ENCODE assay signal across 1 cellular context in the genomic region with DNA sequence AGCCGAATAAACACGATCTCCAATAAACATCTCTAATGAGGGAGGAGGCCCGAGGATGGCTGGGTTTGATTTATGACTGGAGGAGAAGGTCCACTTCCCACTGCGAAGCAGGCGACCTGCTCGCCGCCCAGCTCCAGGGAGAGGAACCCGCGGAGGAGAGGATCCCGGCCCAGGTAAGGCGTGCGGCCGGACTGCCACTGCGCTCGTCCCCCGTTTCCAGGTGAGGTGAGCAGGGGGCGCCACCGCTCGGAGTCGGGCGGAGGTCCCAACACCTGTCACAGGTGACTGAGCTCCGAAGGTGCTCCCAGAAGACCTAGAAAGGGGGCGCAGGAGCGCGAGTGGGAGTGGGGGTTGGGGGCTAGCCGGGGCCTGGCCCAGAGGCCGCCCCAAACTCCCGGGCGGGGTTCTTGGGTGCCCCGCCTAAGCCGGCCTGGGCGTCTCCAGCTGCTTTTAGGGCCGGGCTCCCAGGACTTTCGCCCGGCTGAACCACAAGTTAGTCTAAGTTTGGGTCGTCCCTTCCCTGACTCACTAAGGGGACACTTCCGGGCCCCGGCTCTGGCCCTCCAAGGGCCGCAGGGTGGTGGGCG.
TF ChIP-seq lines count a peak whose summit lies in the region.

No MANE protein-coding gene starts in this region.

TF ChIP-seq in WTC11, 78 proteins besides CTCF, POLR2A, EP300 and RAD21 (continued from another document):
- TF ChIP-seq, protein P1, sequence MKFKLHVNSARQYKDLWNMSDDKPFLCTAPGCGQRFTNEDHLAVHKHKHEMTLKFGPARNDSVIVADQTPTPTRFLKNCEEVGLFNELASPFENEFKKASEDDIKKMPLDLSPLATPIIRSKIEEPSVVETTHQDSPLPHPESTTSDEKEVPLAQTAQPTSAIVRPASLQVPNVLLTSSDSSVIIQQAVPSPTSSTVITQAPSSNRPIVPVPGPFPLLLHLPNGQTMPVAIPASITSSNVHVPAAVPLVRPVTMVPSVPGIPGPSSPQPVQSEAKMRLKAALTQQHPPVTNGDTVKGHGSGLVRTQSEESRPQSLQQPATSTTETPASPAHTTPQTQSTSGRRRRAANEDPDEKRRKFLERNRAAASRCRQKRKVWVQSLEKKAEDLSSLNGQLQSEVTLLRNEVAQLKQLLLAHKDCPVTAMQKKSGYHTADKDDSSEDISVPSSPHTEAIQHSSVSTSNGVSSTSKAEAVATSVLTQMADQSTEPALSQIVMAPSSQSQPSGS (CRISPR knock-in tag; IDR thresholded peaks at IDR 0.05; ENCODE audit: borderline replicate concordance, low read depth) = no peak
- no peak for TF ChIP-seq ZBTB21 (CRISPR knock-in tag; IDR thresholded peaks at IDR 0.05; ENCODE audit: borderline replicate concordance)
- TF ChIP-seq, protein P2, sequence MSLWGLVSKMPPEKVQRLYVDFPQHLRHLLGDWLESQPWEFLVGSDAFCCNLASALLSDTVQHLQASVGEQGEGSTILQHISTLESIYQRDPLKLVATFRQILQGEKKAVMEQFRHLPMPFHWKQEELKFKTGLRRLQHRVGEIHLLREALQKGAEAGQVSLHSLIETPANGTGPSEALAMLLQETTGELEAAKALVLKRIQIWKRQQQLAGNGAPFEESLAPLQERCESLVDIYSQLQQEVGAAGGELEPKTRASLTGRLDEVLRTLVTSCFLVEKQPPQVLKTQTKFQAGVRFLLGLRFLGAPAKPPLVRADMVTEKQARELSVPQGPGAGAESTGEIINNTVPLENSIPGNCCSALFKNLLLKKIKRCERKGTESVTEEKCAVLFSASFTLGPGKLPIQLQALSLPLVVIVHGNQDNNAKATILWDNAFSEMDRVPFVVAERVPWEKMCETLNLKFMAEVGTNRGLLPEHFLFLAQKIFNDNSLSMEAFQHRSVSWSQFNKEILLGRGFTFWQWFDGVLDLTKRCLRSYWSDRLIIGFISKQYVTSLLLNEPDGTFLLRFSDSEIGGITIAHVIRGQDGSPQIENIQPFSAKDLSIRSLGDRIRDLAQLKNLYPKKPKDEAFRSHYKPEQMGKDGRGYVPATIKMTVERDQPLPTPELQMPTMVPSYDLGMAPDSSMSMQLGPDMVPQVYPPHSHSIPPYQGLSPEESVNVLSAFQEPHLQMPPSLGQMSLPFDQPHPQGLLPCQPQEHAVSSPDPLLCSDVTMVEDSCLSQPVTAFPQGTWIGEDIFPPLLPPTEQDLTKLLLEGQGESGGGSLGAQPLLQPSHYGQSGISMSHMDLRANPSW (CRISPR knock-in tag; conservative IDR thresholded peaks at IDR 0.05; ENCODE audit: low read depth) = no peak
- TF ChIP-seq, protein P3, sequence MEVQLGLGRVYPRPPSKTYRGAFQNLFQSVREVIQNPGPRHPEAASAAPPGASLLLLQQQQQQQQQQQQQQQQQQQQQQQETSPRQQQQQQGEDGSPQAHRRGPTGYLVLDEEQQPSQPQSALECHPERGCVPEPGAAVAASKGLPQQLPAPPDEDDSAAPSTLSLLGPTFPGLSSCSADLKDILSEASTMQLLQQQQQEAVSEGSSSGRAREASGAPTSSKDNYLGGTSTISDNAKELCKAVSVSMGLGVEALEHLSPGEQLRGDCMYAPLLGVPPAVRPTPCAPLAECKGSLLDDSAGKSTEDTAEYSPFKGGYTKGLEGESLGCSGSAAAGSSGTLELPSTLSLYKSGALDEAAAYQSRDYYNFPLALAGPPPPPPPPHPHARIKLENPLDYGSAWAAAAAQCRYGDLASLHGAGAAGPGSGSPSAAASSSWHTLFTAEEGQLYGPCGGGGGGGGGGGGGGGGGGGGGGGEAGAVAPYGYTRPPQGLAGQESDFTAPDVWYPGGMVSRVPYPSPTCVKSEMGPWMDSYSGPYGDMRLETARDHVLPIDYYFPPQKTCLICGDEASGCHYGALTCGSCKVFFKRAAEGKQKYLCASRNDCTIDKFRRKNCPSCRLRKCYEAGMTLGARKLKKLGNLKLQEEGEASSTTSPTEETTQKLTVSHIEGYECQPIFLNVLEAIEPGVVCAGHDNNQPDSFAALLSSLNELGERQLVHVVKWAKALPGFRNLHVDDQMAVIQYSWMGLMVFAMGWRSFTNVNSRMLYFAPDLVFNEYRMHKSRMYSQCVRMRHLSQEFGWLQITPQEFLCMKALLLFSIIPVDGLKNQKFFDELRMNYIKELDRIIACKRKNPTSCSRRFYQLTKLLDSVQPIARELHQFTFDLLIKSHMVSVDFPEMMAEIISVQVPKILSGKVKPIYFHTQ (CRISPR knock-in tag; IDR thresholded peaks at IDR 0.05) = no peak
- TF ChIP-seq, protein P4, sequence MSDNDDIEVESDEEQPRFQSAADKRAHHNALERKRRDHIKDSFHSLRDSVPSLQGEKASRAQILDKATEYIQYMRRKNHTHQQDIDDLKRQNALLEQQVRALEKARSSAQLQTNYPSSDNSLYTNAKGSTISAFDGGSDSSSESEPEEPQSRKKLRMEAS (CRISPR knock-in tag; IDR thresholded peaks at IDR 0.05) = no peak
